ENCODE assay signal across 11 cellular contexts in the genomic region with DNA sequence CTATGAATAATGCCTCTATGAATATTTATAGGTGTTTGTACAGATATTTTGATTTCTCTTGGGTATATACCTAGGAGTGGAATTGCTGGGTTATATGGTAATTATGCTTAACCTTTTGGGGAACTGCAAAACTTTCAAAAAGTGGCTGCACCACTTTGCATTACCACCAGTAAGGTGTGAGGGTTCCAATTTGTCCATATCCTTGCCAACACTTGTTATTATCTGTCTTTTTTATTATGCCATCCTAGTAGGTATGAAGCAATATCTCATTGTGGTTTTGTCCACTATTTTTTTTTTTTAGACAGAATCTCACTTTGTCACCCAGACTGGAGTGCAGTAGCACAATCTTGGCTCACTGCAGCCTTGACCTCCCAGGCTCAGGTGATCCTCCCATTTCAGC.
"Had no signal": no experiment of that assay in that cellular context is flagged by ENCODE, and none has a peak within 500 bp of the region (broad histone marks: within the 10 kb centered on the region; RNA-seq: fewer than 3 reads in every experiment).

No MANE protein-coding gene starts in this region.

- H3K9ac ChIP-seq: GM23248 had no signal

- H3K4me3 ChIP-seq: GM23248, GM23338, HAP-1 had no signal

- H3K4me2 ChIP-seq: GM23338 had no signal

- FAIRE-seq: H1, H54 had no signal

- H3K27ac ChIP-seq: GM23248 had no signal

- H3K36me3 ChIP-seq: HAP-1 had no signal

- ATAC-seq: GM23338, HCT116 had no signal

- H3K4me1 ChIP-seq: HAP-1 had no signal

- DNase-seq: GM23248, GOT3, H7, H9, HCEC 1CT, HFFc6 had no signal

- H2AFZ ChIP-seq: GM23248, GM23338 had no signal

- H3K9me3 ChIP-seq: HAP-1 had no signal
